In genomic region chr15:40512440-40512839, GRCh38 we compare ENCODE assay signal across 10 cellular contexts. TPM values are rescaled to one million over a fixed set of nuclear protein-coding genes. Genes with fewer than 3 reads are reported as not detected.
DNase-seq lines count a peak whose midpoint lies in the region; ATAC-seq lines count a peak whose summit lies in the region.
"Had no signal": no experiment of that assay in that cellular context is flagged by ENCODE, and none has a peak within 500 bp of the region (broad histone marks: within the 10 kb centered on the region; RNA-seq: fewer than 3 reads in every experiment).

No MANE protein-coding gene starts in this region.

- H3K27ac Mint-ChIP-seq in stimulated activated naive CD8-positive, alpha-beta T cell treated with anti-CD3 and anti-CD28 coated beads, Interleukin-15, Interleukin-2, amounts not matched to agents 100 ng/mL and 50 ng/mL, for 24 hours, result no peak overlapping the region
- H3K27ac Mint-ChIP-seq in activated T-helper 1 cell treated with anti-CD3 and anti-CD28 coated beads, Interleukin-12 subunit alpha, Interleukin-12 subunit beta, Interleukin-2, Interleukin-4 antibody, amounts not matched to agents 30 ng/mL and 10 ng/mL and 1 ng/mL, durations not matched to agents 14 hours and 24 hours and 36 hours, result peak overlapping the region; percentile 9
- H3K27ac Mint-ChIP-seq in memory B cell, result peak overlapping the region; percentile 8

- H3K4me1 Mint-ChIP-seq in stimulated activated naive CD8-positive, alpha-beta T cell treated with anti-CD3 and anti-CD28 coated beads, Interleukin-15, Interleukin-2, amounts not matched to agents 100 ng/mL and 50 ng/mL, for 24 hours (ENCODE audit: low read depth), result peaks cover 17% of the 10 kb centered on the region
- H3K4me1 Mint-ChIP-seq in activated T-helper 1 cell treated with anti-CD3 and anti-CD28 coated beads, Interleukin-12 subunit alpha, Interleukin-12 subunit beta, Interleukin-2, Interleukin-4 antibody, amounts not matched to agents 30 ng/mL and 10 ng/mL and 1 ng/mL, durations not matched to agents 14 hours and 24 hours and 36 hours (ENCODE audit: low read depth), result peaks cover 23% of the 10 kb centered on the region
- H3K4me1 Mint-ChIP-seq in memory B cell, result peaks cover 15% of the 10 kb centered on the region

- no peaks in the 10 kb centered on the region for H3K36me3 Mint-ChIP-seq in stimulated activated naive CD8-positive, alpha-beta T cell treated with anti-CD3 and anti-CD28 coated beads, Interleukin-15, Interleukin-2, amounts not matched to agents 100 ng/mL and 50 ng/mL, for 24 hours (ENCODE audit: low read depth)
- no peaks in the 10 kb centered on the region for H3K36me3 Mint-ChIP-seq in activated T-helper 1 cell treated with anti-CD3 and anti-CD28 coated beads, Interleukin-12 subunit alpha, Interleukin-12 subunit beta, Interleukin-2, Interleukin-4 antibody, amounts not matched to agents 30 ng/mL and 10 ng/mL and 1 ng/mL, durations not matched to agents 14 hours and 24 hours and 36 hours (ENCODE audit: low read depth)
- no peaks in the 10 kb centered on the region for H3K36me3 Mint-ChIP-seq in memory B cell

- peak overlapping the region; percentile 57 for H3K4me3 Mint-ChIP-seq in stimulated activated naive CD8-positive, alpha-beta T cell treated with anti-CD3 and anti-CD28 coated beads, Interleukin-15, Interleukin-2, amounts not matched to agents 100 ng/mL and 50 ng/mL, for 24 hours
- peak overlapping the region; percentile 59 for H3K4me3 Mint-ChIP-seq in activated T-helper 1 cell treated with anti-CD3 and anti-CD28 coated beads, Interleukin-12 subunit alpha, Interleukin-12 subunit beta, Interleukin-2, Interleukin-4 antibody, amounts not matched to agents 30 ng/mL and 10 ng/mL and 1 ng/mL, durations not matched to agents 14 hours and 24 hours and 36 hours
- H3K4me3 Mint-ChIP-seq in memory B cell, result peak overlapping the region; percentile 95

- intact Hi-C loops in activated T-helper 1 cell treated with anti-CD3 and anti-CD28 coated beads, Interleukin-12 subunit alpha, Interleukin-12 subunit beta, Interleukin-2, Interleukin-4 antibody, amounts not matched to agents 30 ng/mL and 10 ng/mL and 1 ng/mL, durations not matched to agents 14 hours and 24 hours and 36 hours (cut with micrococcal nuclease), result no loop called here

- no peak for DNase-seq in stimulated activated naive CD8-positive, alpha-beta T cell treated with anti-CD3 and anti-CD28 coated beads, Interleukin-15, Interleukin-2, amounts not matched to agents 100 U/mL and 50 U/mL, for 24 hours
- DNase-seq in activated T-helper 1 cell treated with anti-CD3 and anti-CD28 coated beads, Interleukin-12 subunit alpha, Interleukin-12 subunit beta, Interleukin-2, Interleukin-4 antibody, amounts not matched to agents 30 ng/mL and 10 ng/mL and 1 ng/mL, durations not matched to agents 14 hours and 24 hours and 36 hours (ENCODE audit: low spot score), result no peak
- no peak for DNase-seq in memory B cell (ENCODE audit: low spot score in 2 of 2)
- DNase-seq in SIG-M5 treated with dmso at 0.1 percent for 504 hours (lab: John Stamatoyannopoulos, UW; ENCODE audit: unreplicated experiment), result no peak
- DNase-seq in NCI-H2029 treated with DMSO at 0.1 percent for 48 hours (lab: John Stamatoyannopoulos, UW), result no peak
- DNase-seq: GOT3, NCI-H82 had no signal

- H3K9me3 Mint-ChIP-seq in stimulated activated naive CD8-positive, alpha-beta T cell treated with anti-CD3 and anti-CD28 coated beads, Interleukin-15, Interleukin-2, amounts not matched to agents 100 ng/mL and 50 ng/mL, for 24 hours, result no peaks in the 10 kb centered on the region
- no peaks in the 10 kb centered on the region for H3K9me3 Mint-ChIP-seq in activated T-helper 1 cell treated with anti-CD3 and anti-CD28 coated beads, Interleukin-12 subunit alpha, Interleukin-12 subunit beta, Interleukin-2, Interleukin-4 antibody, amounts not matched to agents 30 ng/mL and 10 ng/mL and 1 ng/mL, durations not matched to agents 14 hours and 24 hours and 36 hours
- H3K9me3 Mint-ChIP-seq in memory B cell, result no peaks in the 10 kb centered on the region

- peaks cover 47% of the 10 kb centered on the region for H3K27me3 Mint-ChIP-seq in stimulated activated naive CD8-positive, alpha-beta T cell treated with anti-CD3 and anti-CD28 coated beads, Interleukin-15, Interleukin-2, amounts not matched to agents 100 ng/mL and 50 ng/mL, for 24 hours
- H3K27me3 Mint-ChIP-seq in activated T-helper 1 cell treated with anti-CD3 and anti-CD28 coated beads, Interleukin-12 subunit alpha, Interleukin-12 subunit beta, Interleukin-2, Interleukin-4 antibody, amounts not matched to agents 30 ng/mL and 10 ng/mL and 1 ng/mL, durations not matched to agents 14 hours and 24 hours and 36 hours (ENCODE audit: insufficient read depth), result peaks cover 60% of the 10 kb centered on the region
- peaks cover 2% of the 10 kb centered on the region for H3K27me3 Mint-ChIP-seq in memory B cell

- no peak for ATAC-seq in stimulated activated naive CD8-positive, alpha-beta T cell treated with anti-CD3 and anti-CD28 coated beads, Interleukin-15, Interleukin-2, amounts not matched to agents 100 U/mL and 50 U/mL, for 24 hours
- ATAC-seq in memory B cell (ENCODE audit: low read depth) (no peak), GM18861 (IDR thresholded peaks at IDR 0.05; ENCODE audit: unreplicated experiment) (no peak), HG02623 (IDR thresholded peaks at IDR 0.05; ENCODE audit: unreplicated experiment) (no peak)

RNA-seq across cellular contexts. Expression of gene CHST14, which starts 41.7 kb away (rescaled TPM):
- 9.7 and 10.2 TPM in 2 replicates for total RNA-seq in activated T-helper 1 cell treated with anti-CD3 and anti-CD28 coated beads, Interleukin-12 subunit alpha, Interleukin-12 subunit beta, Interleukin-2, Interleukin-4 antibody, amounts not matched to agents 30 ng/mL and 10 ng/mL and 1 ng/mL, durations not matched to agents 14 hours and 24 hours and 36 hours

RNA-seq across cellular contexts. Expression of gene CCDC32, which starts 52.4 kb away (rescaled TPM):
- 28.4 and 36.9 TPM in 2 replicates for total RNA-seq in activated T-helper 1 cell treated with anti-CD3 and anti-CD28 coated beads, Interleukin-12 subunit alpha, Interleukin-12 subunit beta, Interleukin-2, Interleukin-4 antibody, amounts not matched to agents 30 ng/mL and 10 ng/mL and 1 ng/mL, durations not matched to agents 14 hours and 24 hours and 36 hours

RNA-seq across cellular contexts. Expression of gene RPUSD2, which starts 56.7 kb away (rescaled TPM):
- total RNA-seq in activated T-helper 1 cell treated with anti-CD3 and anti-CD28 coated beads, Interleukin-12 subunit alpha, Interleukin-12 subunit beta, Interleukin-2, Interleukin-4 antibody, amounts not matched to agents 30 ng/mL and 10 ng/mL and 1 ng/mL, durations not matched to agents 14 hours and 24 hours and 36 hours, result 19.5 and 22.6 TPM in 2 replicates
